Comparison of ENCODE assay signal across 9 cellular contexts in the genomic region with DNA sequence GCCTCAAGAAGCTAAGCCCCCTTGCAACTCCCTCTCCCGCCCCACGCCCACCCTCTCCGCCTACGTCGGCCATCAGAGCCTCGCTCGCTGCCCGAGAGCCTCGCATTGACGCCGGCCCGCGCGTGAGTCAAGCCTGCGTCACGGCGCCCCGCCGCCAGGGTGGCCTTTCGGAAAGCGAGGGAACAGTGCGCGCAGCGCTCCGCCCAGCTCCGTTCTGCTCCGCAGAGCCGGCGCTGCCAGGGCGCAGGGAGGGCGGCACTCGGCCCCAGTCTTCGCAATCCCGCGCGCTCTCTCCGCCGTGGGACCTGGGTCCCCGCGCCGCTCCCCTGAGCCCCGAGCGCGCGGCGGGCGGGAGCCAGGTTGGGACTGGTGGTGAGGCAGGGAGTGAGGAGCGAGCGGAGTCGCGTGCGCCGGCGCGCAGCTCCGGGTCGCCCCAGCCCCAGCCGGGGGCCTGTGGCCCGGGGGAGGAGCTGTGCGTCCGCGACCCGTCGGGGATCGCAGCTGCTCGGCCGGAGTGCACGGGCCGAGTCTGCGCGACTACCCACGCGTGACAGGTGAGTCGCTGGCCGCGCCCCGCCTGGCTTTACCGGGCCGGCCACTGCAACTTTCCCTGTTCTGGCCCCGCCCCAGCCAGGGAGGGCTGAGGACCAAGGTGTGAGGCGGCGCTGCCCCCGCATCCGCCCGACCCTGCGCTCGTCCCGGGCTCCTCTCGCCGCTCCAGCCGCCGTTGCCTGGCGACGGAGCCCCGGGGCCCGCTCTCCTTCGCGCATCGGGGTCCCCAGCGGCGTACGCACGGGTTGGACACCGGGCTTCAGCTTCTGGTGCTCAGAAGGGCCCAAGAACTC. TPM values are rescaled to one million over a fixed set of nuclear protein-coding genes. Genes with fewer than 3 reads are reported as not detected.
DNase-seq lines count a peak whose midpoint lies in the region; ATAC-seq, FAIRE-seq and TF ChIP-seq lines count a peak whose summit lies in the region.
"Had no signal": no experiment of that assay in that cellular context is flagged by ENCODE, and none has a peak within 500 bp of the region (broad histone marks: within the 10 kb centered on the region; RNA-seq: fewer than 3 reads in every experiment).

Gene SLC6A17, plus strand, starts transcription at position 165 of the 845 bp plus-strand sequence. CDS start 16,436 bp downstream, outside the sequence.

- peak within 1 kb of the TSS; percentile 71 for H2AFZ ChIP-seq in astrocyte (ENCODE audit: low read depth, low read length)

- H3K36me3 ChIP-seq in astrocyte (ENCODE audit: insufficient read depth, low read length), result no peaks in the 10 kb centered on the region

- ATAC-seq in HG03378 (IDR thresholded peaks at IDR 0.05; ENCODE audit: unreplicated experiment), result no peak
- ATAC-seq in GM21515 (IDR thresholded peaks at IDR 0.05; ENCODE audit: unreplicated experiment), result no peak

- no peaks in the 10 kb centered on the region for H3K79me2 ChIP-seq in astrocyte (ENCODE audit: insufficient read depth, low read length)

- no peaks in the 10 kb centered on the region for H3K9me3 ChIP-seq in astrocyte (ENCODE audit: insufficient read depth, low read depth, low read length)

- H3K36me3 Mint-ChIP-seq in astrocyte (ENCODE audit: low read depth, unreplicated experiment), result no peaks in the 10 kb centered on the region

- H3K27ac Mint-ChIP-seq in astrocyte (ENCODE audit: unreplicated experiment), result no peak within 1 kb of the TSS

- H3K9ac ChIP-seq in astrocyte (ENCODE audit: low read length), result no peak within 1 kb of the TSS

- peak; percentile 92 for DNase-seq in DMS53 (lab: John Stamatoyannopoulos, UW)
- peak; percentile 42 for DNase-seq in NCI-H146 treated with DMSO at 0.1 percent for 48 hours (lab: John Stamatoyannopoulos, UW; ENCODE audit: unreplicated experiment)
- DNase-seq in astrocyte (ENCODE audit: low read depth), result peak; percentile 35
- peak; percentile 81 for DNase-seq in iPS-NIHi11 (ENCODE audit: low spot score)
- DNase-seq in stimulated activated CD8-positive, alpha-beta memory T cell treated with anti-CD3 and anti-CD28 coated beads, Interleukin-7, amount 100 ng/mL, for 48 hours (ENCODE audit: extremely low read depth in 1 of 2, low read depth in 1 of 2), result peak; percentile 38 to 49
- DNase-seq in activated gamma-delta T cell treated with Interleukin-2 at 50 U/mL for 16 hours, result no peak

- peaks cover 44% of the 10 kb centered on the region for H3K27me3 Mint-ChIP-seq in astrocyte (ENCODE audit: low read depth, unreplicated experiment)

- peaks cover 18% of the 10 kb centered on the region for H3K4me1 ChIP-seq in astrocyte (ENCODE audit: insufficient read depth, low read length)

- peak within 1 kb of the TSS; percentile 87 for H3K4me2 ChIP-seq in astrocyte (ENCODE audit: low read length)

- H4K20me1 ChIP-seq in astrocyte (ENCODE audit: insufficient read depth, low read length), result no peaks in the 10 kb centered on the region

- H3K27me3 ChIP-seq in astrocyte (ENCODE audit: insufficient read depth, low read length), result peaks cover 46% of the 10 kb centered on the region

- no peaks in the 10 kb centered on the region for H3K9me3 Mint-ChIP-seq in astrocyte (ENCODE audit: unreplicated experiment)

- no peak within 1 kb of the TSS for H3K27ac ChIP-seq in astrocyte (ENCODE audit: low read depth, low read length)

- H3K4me1 Mint-ChIP-seq in astrocyte (ENCODE audit: low read depth, unreplicated experiment), result peaks cover 7% of the 10 kb centered on the region

- H3K4me3 Mint-ChIP-seq in astrocyte (ENCODE audit: unreplicated experiment), result peak within 1 kb of the TSS; percentile 77

- H3K4me3 ChIP-seq in astrocyte (ENCODE audit: insufficient read depth, low read depth, low read length), result peak within 1 kb of the TSS; percentile 48

- FAIRE-seq in astrocyte (lab: Jason Lieb, UNC), result no peak

- no peak for TF ChIP-seq CTCF in astrocyte (IDR thresholded peaks at IDR 0.05; ENCODE audit: insufficient read depth, low read depth, low read length)

RNA-seq across cellular contexts. Expression of gene SLC6A17, which starts in this region (rescaled TPM):
- 3.6 and 4.4 TPM in 2 replicates for total RNA-seq in astrocyte
- total RNA-seq: NCI-H460 had no signal
